ENCODE assay signal across 1 cellular context in genomic region chr11:64353101-64353738, GRCh38.
TF ChIP-seq lines count a peak whose summit lies in the region.

No MANE protein-coding gene starts in this region.

TF ChIP-seq in GM12878, 131 proteins besides CTCF, POLR2A, EP300 and RAD21:
- TF ChIP-seq NR2C1 (IDR thresholded peaks at IDR 0.05) (no peak), ZNF592 (IDR thresholded peaks at IDR 0.05) (no peak), SREBF1 (IDR thresholded peaks at IDR 0.05; ENCODE audit: low read length) (no peak), ZBTB33 (IDR thresholded peaks at IDR 0.05) (no peak), YY1 (IDR thresholded peaks at IDR 0.05; ENCODE audit: low read depth, low read length) (no peak), PML (IDR thresholded peaks at IDR 0.05; ENCODE audit: low read length) (no peak), ZNF24 (IDR thresholded peaks at IDR 0.05) (no peak), HDAC2 (IDR thresholded peaks at IDR 0.05) (no peak), HDGF (IDR thresholded peaks at IDR 0.05) (no peak), WRNIP1 (IDR thresholded peaks at IDR 0.05; ENCODE audit: borderline replicate concordance, low read depth, low read length) (no peak), FOS (IDR thresholded peaks at IDR 0.05; ENCODE audit: borderline replicate concordance, extremely low read depth, insufficient read length) (no peak), MYB (IDR thresholded peaks at IDR 0.05; ENCODE audit: borderline replicate concordance, low read depth, low read length) (no peak), DPF2 (IDR thresholded peaks at IDR 0.05) (no peak), CHD2 (IDR thresholded peaks at IDR 0.05; ENCODE audit: borderline replicate concordance, low read depth, low read length) (no peak), TAF1 (IDR thresholded peaks at IDR 0.05; ENCODE audit: borderline replicate concordance, low read depth, low read length) (no peak), BCL3 (IDR thresholded peaks at IDR 0.05; ENCODE audit: borderline replicate concordance, insufficient read depth, low read depth, low read length, poor library complexity, severe bottlenecking) (no peak), ZBTB4 (CRISPR knock-in tag; IDR thresholded peaks at IDR 0.05) (no peak), NBN (IDR thresholded peaks at IDR 0.05) (no peak), NR2F1 (conservative IDR thresholded peaks at IDR 0.05) (no peak), BRCA1 (IDR thresholded peaks at IDR 0.05; ENCODE audit: low read depth, low read length) (no peak)
